In the genomic region with DNA sequence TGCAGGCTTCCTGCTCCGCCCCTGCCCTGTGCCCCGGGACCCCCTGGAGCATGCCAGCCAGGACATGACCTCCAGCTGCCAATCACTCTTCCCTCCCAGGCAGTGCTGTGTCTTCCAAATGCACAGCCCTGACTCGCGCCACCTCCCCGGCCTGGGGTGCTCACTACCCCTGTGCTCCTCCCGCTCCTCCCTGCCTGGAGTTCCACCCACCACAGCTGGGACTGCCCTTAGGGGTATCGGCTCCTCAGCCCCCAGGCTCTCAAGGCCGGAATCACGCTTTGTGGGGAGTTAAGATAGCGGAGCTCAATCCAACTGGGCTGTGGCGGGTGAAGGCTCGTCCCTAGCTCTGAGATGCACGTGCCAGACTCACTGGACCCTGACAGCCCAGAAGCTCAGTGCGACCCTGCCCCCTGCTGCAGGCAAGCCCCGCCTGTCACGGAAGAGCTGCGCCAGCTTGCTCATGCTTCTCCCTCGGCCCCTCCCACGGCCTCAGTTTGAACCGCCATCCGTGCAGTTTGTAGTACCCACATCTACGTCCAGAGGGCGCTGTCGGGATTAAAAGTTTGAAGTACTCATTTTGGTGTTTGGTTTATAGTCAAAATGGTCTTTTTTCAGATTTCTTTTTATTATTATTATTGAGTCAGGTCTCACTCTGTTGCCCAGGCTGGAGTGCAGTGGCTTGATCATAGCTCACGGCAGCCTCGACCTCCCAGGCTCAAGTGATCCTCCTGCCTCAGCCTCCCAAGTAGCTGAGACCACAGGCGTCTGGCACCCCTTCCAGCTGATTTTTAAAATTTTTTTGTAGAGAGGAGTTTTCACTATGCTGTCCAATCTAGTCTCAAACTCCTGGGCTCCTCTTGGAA, we compare ENCODE assay signal across 8 cellular contexts.
DNase-seq lines count a peak whose midpoint lies in the region; TF ChIP-seq lines count a peak whose summit lies in the region.

No MANE protein-coding gene starts in this region.

- H3K4me1 Mint-ChIP-seq in H9 = peaks cover 14 to 19% of the 10 kb centered on the region in 2 experiments

- H3K4me1 ChIP-seq in H9 (ENCODE audit: insufficient read depth, low read length) = peaks cover 3% of the 10 kb centered on the region; the same call in 1 of the 2 replicates

- H2BK20ac ChIP-seq in H9 (ENCODE audit: low read depth, low read length, poor library complexity, severe bottlenecking) = no peak overlapping the region

- DNase-seq in ACHN (peak; percentile 6), H9 (peak; percentile 89), T follicular helper cell (ENCODE audit: low read depth) (peak; percentile 27), astrocyte of the spinal cord (ENCODE audit: low read depth, low spot score) (no peak), inferior parietal cortex (ENCODE audit: extremely low spot score) (peak; percentile 87), epidermal melanocyte (ENCODE audit: insufficient read length, low spot score) (no peak), AG20443 (ENCODE audit: low spot score) (no peak)
- peak; percentile 57 to 83 (median 73) for DNase-seq in stimulated activated CD4-positive, alpha-beta T cell treated with anti-CD3 and anti-CD28 coated beads, Interleukin-12 subunit alpha, Interleukin-12 subunit beta, amount 100 ng/mL, for 48 hours (ENCODE audit: low read depth in 2 of 3, low spot score in 1 of 3)

- H3K27me3 ChIP-seq in H9 (ENCODE audit: insufficient read depth, low read length) = no peaks in the 10 kb centered on the region

- H4K91ac ChIP-seq in H9 (ENCODE audit: insufficient read length, low read depth, low read length) = no peak overlapping the region

- no peak overlapping the region for H3K27ac Mint-ChIP-seq in H9

- H2BK5ac ChIP-seq in H9 (ENCODE audit: insufficient read length, low read length) = no peak overlapping the region

- H2AFZ ChIP-seq in H9 (ENCODE audit: low read length) = no peak overlapping the region

- no peak overlapping the region for H4K8ac ChIP-seq in H9 (replicated peaks; ENCODE audit: insufficient read length, low read depth, low read length)

- no peak overlapping the region for H3K27ac ChIP-seq in H9 (ENCODE audit: insufficient read length, low read depth, low read length)

- TF ChIP-seq CTCF in H9 (conservative IDR thresholded peaks at IDR 0.05) = peak; percentile 94
- peak; percentile 36 for TF ChIP-seq CTCF in astrocyte of the spinal cord (IDR thresholded peaks at IDR 0.05; ENCODE audit: low read depth, low read length)

- no peak overlapping the region for H3K4me3 ChIP-seq in astrocyte of the spinal cord (ENCODE audit: low read depth, low read length)

- no peak overlapping the region for H3K23ac ChIP-seq in H9 (ENCODE audit: insufficient read length, low read depth, low read length)

- no peaks in the 10 kb centered on the region for H3K79me1 ChIP-seq in H9 (ENCODE audit: insufficient read depth, low read depth, low read length, poor library complexity, severe bottlenecking)

- no peak overlapping the region for H2BK15ac ChIP-seq in H9 (ENCODE audit: low read depth, low read length)

- H3T11ph ChIP-seq in H9 (ENCODE audit: low read length) = no peak overlapping the region

- H3K23me2 ChIP-seq in H9 (ENCODE audit: insufficient read length, low read depth, low read length, poor library complexity, severe bottlenecking) = no peaks in the 10 kb centered on the region

- no CpG with 5 or more reads among the region's 27 CpGs for WGBS in H9 (ENCODE audit: extremely low coverage, insufficient read length, low lambda C conversion rate)

- H3K9me3 Mint-ChIP-seq in H9 = no peaks in the 10 kb centered on the region

- no peak overlapping the region for H3K9ac ChIP-seq in H9 (ENCODE audit: extremely low read depth, insufficient read length, low read length)

- no peak overlapping the region for H4K5ac ChIP-seq in H9 (ENCODE audit: insufficient read length, low read depth, low read length)

- H3K79me2 ChIP-seq in H9 (ENCODE audit: insufficient read depth, low read length) = no peaks in the 10 kb centered on the region

- H3K56ac ChIP-seq in H9 (ENCODE audit: insufficient read length, low read depth, low read length) = no peak overlapping the region

- H3K9me3 ChIP-seq in H9 (ENCODE audit: control insufficient read depth, low read depth, low read length) = no peaks in the 10 kb centered on the region

- in situ Hi-C loops in ACHN (cut with HindIII; ENCODE audit: low pct_ligation_motif_present, low pct_unique_long_range_greater_than_20kb, low sequenced_read_pairs) (no loop called here), astrocyte of the spinal cord (cut with HindIII; ENCODE audit: low sequenced_read_pairs) (no loop called here)

- peaks cover 6% of the 10 kb centered on the region for H3K27me3 Mint-ChIP-seq in H9 (ENCODE audit: low read depth)

- H4K20me1 ChIP-seq in H9 (ENCODE audit: control insufficient read depth, insufficient read depth, insufficient read length) = no peaks in the 10 kb centered on the region

- peak overlapping the region; percentile 58 to 66; a peak in 4 of 5 replicates for H3K4me3 Mint-ChIP-seq in H9

- H3K36me3 Mint-ChIP-seq in H9 (ENCODE audit: insufficient read depth in 1 of 3, low read depth in 3 of 3) = no peaks in the 10 kb centered on the region; a peak in 1 of 7 replicates

- H3K4me2 ChIP-seq in H9 (ENCODE audit: insufficient read depth, insufficient read length, low read length) = peak overlapping the region; percentile 58

- no peak overlapping the region for H2BK12ac ChIP-seq in H9 (ENCODE audit: insufficient read length, low read depth, low read length)

- no peak overlapping the region for H2AK5ac ChIP-seq in H9 (ENCODE audit: insufficient read length, low read length)

- no peak overlapping the region for H3K14ac ChIP-seq in H9 (ENCODE audit: insufficient read depth, low read length)

- no peak overlapping the region for H2BK120ac ChIP-seq in H9 (ENCODE audit: low read depth, low read length, poor library complexity, severe bottlenecking)

- no peak overlapping the region for H3K4ac ChIP-seq in H9 (ENCODE audit: low read depth, low read length)

- peak overlapping the region; percentile 22 for H3K18ac ChIP-seq in H9 (ENCODE audit: insufficient read length, low read depth, low read length)

Comparison
In these comparisons a context has a peak if more than half of its experiments do, and no peak if none do; other contexts are left out.
1. DNase-seq: peak in ACHN (single experiment), H9 (single experiment), T follicular helper cell (single experiment), inferior parietal cortex (single experiment) and stimulated activated CD4-positive, alpha-beta T cell treated with anti-CD3 and anti-CD28 coated beads, Interleukin-12 subunit alpha, Interleukin-12 subunit beta, amount 100 ng/mL, for 48 hours (3 of 3); none in astrocyte of the spinal cord (single experiment), epidermal melanocyte (single experiment) and AG20443 (single experiment).